ENCODE assay signal across 32 cellular contexts in genomic region chr9:121811751-121812150, GRCh38.
"Had no signal": no experiment of that assay in that cellular context is flagged by ENCODE, and none has a peak within 500 bp of the region (broad histone marks: within the 10 kb centered on the region; RNA-seq: fewer than 3 reads in every experiment).

No MANE protein-coding gene starts in this region.

- H3K27me3 Mint-ChIP-seq: activated CD4-positive, alpha-beta T cell treated with anti-CD3 and anti-CD28 coated beads, Interleukin-2, amount 10 ng/mL, durations not matched to agents 7 days and 5 days had no signal

- H3K9me3 ChIP-seq: adrenal gland, body of pancreas, breast epithelium, MG63, SJCRH30 had no signal

- ATAC-seq: activated CD8-positive, alpha-beta T cell treated with anti-CD3 and anti-CD28 coated beads, Interleukin-2, amount 10 ng/mL, durations not matched to agents 7 days and 5 days; activated naive CD4-positive, alpha-beta T cell treated with anti-CD3 and anti-CD28 coated beads, Interleukin-2, amount 50 U/mL, for 72 hours; activated T-cell treated with anti-CD3 and anti-CD28 coated beads, Interleukin-2, amount 50 U/mL, for 4 hours; body of pancreas; Panc1 had no signal

- H3K4me1 Mint-ChIP-seq: activated CD4-positive, alpha-beta T cell treated with anti-CD3 and anti-CD28 coated beads, Interleukin-2, amount 10 ng/mL, durations not matched to agents 7 days and 5 days had no signal

- H3K27ac ChIP-seq: adrenal gland, body of pancreas, breast epithelium, SJCRH30, SK-N-MC had no signal

- H3K36me3 ChIP-seq: adrenal gland, breast epithelium, MG63, SJCRH30 had no signal

- H3K4me1 ChIP-seq: adrenal gland, body of pancreas, breast epithelium had no signal

- H3K36me3 Mint-ChIP-seq: activated naive CD4-positive, alpha-beta T cell treated with anti-CD3 and anti-CD28 coated beads, Interleukin-2, amount 50 U/mL, for 72 hours had no signal

- H3K4me3 ChIP-seq: adrenal gland, body of pancreas, breast epithelium, MG63, SJCRH30, SK-N-MC had no signal

- H3K27me3 ChIP-seq: adrenal gland, body of pancreas, breast epithelium, MG63, SJCRH30 had no signal

- H3K9me3 Mint-ChIP-seq: activated CD4-positive, alpha-beta T cell treated with anti-CD3 and anti-CD28 coated beads, Interleukin-2, amount 10 ng/mL, durations not matched to agents 7 days and 5 days; activated naive CD4-positive, alpha-beta T cell treated with anti-CD3 and anti-CD28 coated beads for 36 hours; activated naive CD4-positive, alpha-beta T cell treated with anti-CD3 and anti-CD28 coated beads, Interleukin-2, amount 50 U/mL, for 72 hours; activated T-cell treated with anti-CD3 and anti-CD28 coated beads, Interleukin-2, amount 50 U/mL, for 4 hours; activated T-helper 1 cell treated with anti-CD3 and anti-CD28 coated beads, Interleukin-12 subunit alpha, Interleukin-12 subunit beta, Interleukin-2, Interleukin-4 antibody, amounts not matched to agents 30 ng/mL and 10 ng/mL and 1 ng/mL, durations not matched to agents 14 hours and 24 hours and 36 hours; T-helper 2 cell treated with Interferon-gamma antibody and Interleukin-4, amounts not matched to agents 5 μg/mL and 100 μg/mL, for 36 hours had no signal

- DNase-seq: activated CD4-positive, alpha-beta T cell treated with anti-CD3 and anti-CD28 coated beads, Interleukin-2, amount 10 ng/mL, durations not matched to agents 7 days and 5 days; activated CD4-positive, alpha-beta T cell treated with anti-CD3 and anti-CD28 coated beads, Interleukin-2, amount 50 U/mL, for 48 hours; activated CD8-positive, alpha-beta memory T cell treated with anti-CD3 and anti-CD28 coated beads, Interleukin-2, amount 50 U/mL, for 4 hours; activated CD8-positive, alpha-beta T cell treated with anti-CD3 and anti-CD28 coated beads, Interleukin-2, amount 10 ng/mL, durations not matched to agents 7 days and 5 days; activated gamma-delta T cell treated with Interleukin-2 at 50 U/mL for 16 hours; activated naive CD4-positive, alpha-beta T cell treated with anti-CD3 and anti-CD28 coated beads for 36 hours; activated T-cell treated with anti-CD3 and anti-CD28 coated beads for 4 hours; activated T-cell treated with anti-CD3 and anti-CD28 coated beads, Interleukin-2, amount 50 U/mL, for 4 hours; adrenal gland; body of pancreas; Kasumi-1; KG1; MG63; NCI-H1048; NCI-H1105 treated with DMSO at 0.1 percent for 48 hours; NCI-H1436; NCI-H1694; NCI-H1930; NCI-H2171; NCI-H510A; NCI-H526; NCI-H748 treated with DMSO at 0.1 percent for 48 hours; NK-92 treated with Interleukin-12 subunit alpha and Interleukin-12 subunit beta, amount 100 ng/mL, for 24 hours; OCI-M1; SHP77; SJCRH30 had no signal

- H3K27ac Mint-ChIP-seq: activated CD4-positive, alpha-beta T cell treated with anti-CD3 and anti-CD28 coated beads, Interleukin-2, amount 10 ng/mL, durations not matched to agents 7 days and 5 days; activated CD8-positive, alpha-beta T cell treated with anti-CD3 and anti-CD28 coated beads, Interleukin-2, amount 10 ng/mL, durations not matched to agents 7 days and 5 days; activated naive CD4-positive, alpha-beta T cell treated with anti-CD3 and anti-CD28 coated beads for 36 hours; activated naive CD4-positive, alpha-beta T cell treated with anti-CD3 and anti-CD28 coated beads, Interleukin-2, amount 50 U/mL, for 72 hours; activated T-helper 1 cell treated with anti-CD3 and anti-CD28 coated beads, Interleukin-12 subunit alpha, Interleukin-12 subunit beta, Interleukin-2, Interleukin-4 antibody, amounts not matched to agents 30 ng/mL and 10 ng/mL and 1 ng/mL, durations not matched to agents 14 hours and 24 hours and 36 hours; T-helper 2 cell treated with Interferon-gamma antibody and Interleukin-4, amounts not matched to agents 5 μg/mL and 100 μg/mL, for 36 hours had no signal

- H3K4me3 Mint-ChIP-seq: activated CD4-positive, alpha-beta T cell treated with anti-CD3 and anti-CD28 coated beads, Interleukin-2, amount 10 ng/mL, durations not matched to agents 7 days and 5 days; activated CD8-positive, alpha-beta T cell treated with anti-CD3 and anti-CD28 coated beads, Interleukin-2, amount 10 ng/mL, durations not matched to agents 7 days and 5 days; activated naive CD4-positive, alpha-beta T cell treated with anti-CD3 and anti-CD28 coated beads for 36 hours; activated T-cell treated with anti-CD3 and anti-CD28 coated beads, Interleukin-2, amount 50 U/mL, for 4 hours; activated T-helper 1 cell treated with anti-CD3 and anti-CD28 coated beads, Interleukin-12 subunit alpha, Interleukin-12 subunit beta, Interleukin-2, Interleukin-4 antibody, amounts not matched to agents 30 ng/mL and 10 ng/mL and 1 ng/mL, durations not matched to agents 14 hours and 24 hours and 36 hours; T-helper 2 cell treated with Interferon-gamma antibody and Interleukin-4, amounts not matched to agents 5 μg/mL and 100 μg/mL, for 36 hours had no signal
